31 cellular contexts compared by ENCODE assay signal in genomic region chr6:142758257-142759025, GRCh38.
DNase-seq lines count a peak whose midpoint lies in the region; ATAC-seq and TF ChIP-seq lines count a peak whose summit lies in the region.
"Had no signal": no experiment of that assay in that cellular context is flagged by ENCODE, and none has a peak within 500 bp of the region (broad histone marks: within the 10 kb centered on the region; RNA-seq: fewer than 3 reads in every experiment).

No MANE protein-coding gene starts in this region.

- peaks cover 19% of the 10 kb centered on the region for H3K4me1 Mint-ChIP-seq in activated CD4-positive, alpha-beta T cell treated with anti-CD3 and anti-CD28 coated beads, Interleukin-2, amount 10 ng/mL, durations not matched to agents 24 days and 14 days
- H3K4me1 Mint-ChIP-seq in central memory CD8-positive, alpha-beta T cell = peaks cover 47% of the 10 kb centered on the region

- no peak for TF ChIP-seq POLR2A in erythroblast (IDR thresholded peaks at IDR 0.05; ENCODE audit: low read length)

- in situ Hi-C loops in G401 (cut with HindIII; ENCODE audit: low sequenced_read_pairs) = no loop called here

- H3K9me3 Mint-ChIP-seq in activated CD4-positive, alpha-beta T cell treated with anti-CD3 and anti-CD28 coated beads, Interleukin-2, amount 10 ng/mL, durations not matched to agents 24 days and 14 days = no peaks in the 10 kb centered on the region
- H3K9me3 Mint-ChIP-seq in central memory CD8-positive, alpha-beta T cell = no peaks in the 10 kb centered on the region
- H3K9me3 Mint-ChIP-seq: effector memory CD8-positive, alpha-beta T cell had no signal

- no peak overlapping the region for H3K4me3 Mint-ChIP-seq in activated CD4-positive, alpha-beta T cell treated with anti-CD3 and anti-CD28 coated beads, Interleukin-2, amount 10 ng/mL, durations not matched to agents 24 days and 14 days
- no peak overlapping the region for H3K4me3 Mint-ChIP-seq in central memory CD8-positive, alpha-beta T cell
- H3K4me3 Mint-ChIP-seq: activated CD8-positive, alpha-beta memory T cell treated with anti-CD3 and anti-CD28 coated beads, Interleukin-2, amount 10 ng/mL, durations not matched to agents 7 days and 5 days; activated T-cell treated with anti-CD3 and anti-CD28 coated beads, Interleukin-2, amount 50 U/mL, for 72 hours; stimulated activated naive B cell treated with anti-CD40 and anti-IgM and Interleukin-4, amounts not matched to agents 10 μg/mL and 1 μg/mL and 100 μg/mL, for 72 hours had no signal

- peak overlapping the region; percentile 1 for H3K27ac Mint-ChIP-seq in activated CD4-positive, alpha-beta T cell treated with anti-CD3 and anti-CD28 coated beads, Interleukin-2, amount 10 ng/mL, durations not matched to agents 24 days and 14 days
- H3K27ac Mint-ChIP-seq in central memory CD8-positive, alpha-beta T cell (ENCODE audit: low read depth) = peak overlapping the region; percentile 50
- H3K27ac Mint-ChIP-seq: activated CD8-positive, alpha-beta memory T cell treated with anti-CD3 and anti-CD28 coated beads, Interleukin-2, amount 10 ng/mL, durations not matched to agents 7 days and 5 days; activated T-cell treated with anti-CD3 and anti-CD28 coated beads, Interleukin-2, amount 50 U/mL, for 72 hours; stimulated activated naive B cell treated with anti-CD40 and anti-IgM and Interleukin-4, amounts not matched to agents 10 μg/mL and 1 μg/mL and 100 μg/mL, for 72 hours had no signal

- H3K36me3 Mint-ChIP-seq in activated CD4-positive, alpha-beta T cell treated with anti-CD3 and anti-CD28 coated beads, Interleukin-2, amount 10 ng/mL, durations not matched to agents 24 days and 14 days (ENCODE audit: low read depth) = peaks cover 75% of the 10 kb centered on the region
- peaks cover 57% of the 10 kb centered on the region for H3K36me3 Mint-ChIP-seq in central memory CD8-positive, alpha-beta T cell (ENCODE audit: insufficient read depth)

- no peaks in the 10 kb centered on the region for H3K27me3 Mint-ChIP-seq in activated CD4-positive, alpha-beta T cell treated with anti-CD3 and anti-CD28 coated beads, Interleukin-2, amount 10 ng/mL, durations not matched to agents 24 days and 14 days
- H3K27me3 Mint-ChIP-seq in central memory CD8-positive, alpha-beta T cell = no peaks in the 10 kb centered on the region
- H3K27me3 Mint-ChIP-seq: activated CD8-positive, alpha-beta memory T cell treated with anti-CD3 and anti-CD28 coated beads, Interleukin-2, amount 10 ng/mL, durations not matched to agents 7 days and 5 days; effector memory CD8-positive, alpha-beta T cell; stimulated activated naive B cell treated with anti-CD40 and anti-IgM and Interleukin-4, amounts not matched to agents 10 μg/mL and 1 μg/mL and 100 μg/mL, for 72 hours had no signal

- ATAC-seq in central memory CD8-positive, alpha-beta T cell (replicated peaks; ENCODE audit: extremely low read depth, poor library complexity, severe bottlenecking) = no peak
- no peak for ATAC-seq in SK-N-SH treated with all-trans-retinoic acid at 6 μM for 48 hours
- ATAC-seq: activated CD8-positive, alpha-beta memory T cell treated with anti-CD3 and anti-CD28 coated beads, Interleukin-2, amount 10 ng/mL, durations not matched to agents 7 days and 5 days; activated T-cell treated with anti-CD3 and anti-CD28 coated beads, Interleukin-2, amount 50 U/mL, for 72 hours; effector memory CD8-positive, alpha-beta T cell; HCT116; HepG2; lower lobe of right lung; pancreas; stimulated activated naive B cell treated with anti-CD40 and anti-IgM and Interleukin-4, amounts not matched to agents 10 μg/mL and 1 μg/mL and 100 μg/mL, for 72 hours; upper lobe of right lung had no signal

- DNase-seq in activated CD4-positive, alpha-beta T cell treated with anti-CD3 and anti-CD28 coated beads, Interleukin-2, amount 10 ng/mL, durations not matched to agents 24 days and 14 days = no peak
- no peak for DNase-seq in activated CD4-positive, alpha-beta T cell treated with anti-CD3 and anti-CD28 coated beads, Interleukin-2, amount 50 U/mL, for 1 hour
- peak; percentile 69 for DNase-seq in G401 (ENCODE audit: low spot score)
- DNase-seq in central memory CD8-positive, alpha-beta T cell (ENCODE audit: low spot score in 2 of 2) = no peak
- DNase-seq in middle frontal gyrus (ENCODE audit: extremely low spot score, low spot score) = peak; percentile 28
- DNase-seq in SIG-M5 treated with dmso at 0.1 percent for 504 hours (lab: John Stamatoyannopoulos, UW; ENCODE audit: unreplicated experiment) = no peak
- no peak for DNase-seq in erythroblast (lab: John Stamatoyannopoulos, UW)
- DNase-seq: 8988T; activated CD4-positive, alpha-beta T cell treated with anti-CD3 and anti-CD28 coated beads for 48 hours; activated CD8-positive, alpha-beta memory T cell treated with anti-CD3 and anti-CD28 coated beads, Interleukin-2, amount 10 ng/mL, durations not matched to agents 7 days and 5 days; activated naive CD4-positive, alpha-beta T cell treated with Interleukin-2 at 50 U/mL for 16 hours; activated T-cell treated with anti-CD3 and anti-CD28 coated beads, Interleukin-2, amount 50 U/mL, for 72 hours; amygdala; DND-41; effector memory CD8-positive, alpha-beta T cell; islet precursor cell; Karpas-422; lower lobe of right lung; NCI-H1417; NCI-H2029; NCI-H2227 treated with DMSO at 0.1 percent for 48 hours; NCI-H526 treated with DMSO at 0.1 percent for 48 hours; pancreas; PC-9; stimulated activated naive B cell treated with anti-CD40 and anti-IgM and Interleukin-4, amounts not matched to agents 10 μg/mL and 1 μg/mL and 100 μg/mL, for 72 hours; T1000; upper lobe of right lung; WERI-Rb-1 had no signal

- intact Hi-C loops in activated CD4-positive, alpha-beta T cell treated with anti-CD3 and anti-CD28 coated beads, Interleukin-2, amount 10 ng/mL, durations not matched to agents 24 days and 14 days (cut with micrococcal nuclease) = no loop called here

TF ChIP-seq in SK-N-SH treated with all-trans-retinoic acid at 6 μM for 48 hours, 23 proteins besides CTCF, POLR2A, EP300 and RAD21:
- no peak for TF ChIP-seq TCF4 (CRISPR knock-in tag; IDR thresholded peaks at IDR 0.05; ENCODE audit: borderline replicate concordance)
- TF ChIP-seq GLIS3 (CRISPR knock-in tag; IDR thresholded peaks at IDR 0.05) = no peak
- TF ChIP-seq RARB (CRISPR knock-in tag; IDR thresholded peaks at IDR 0.05) = no peak
- no peak for TF ChIP-seq ZFP30 (CRISPR knock-in tag; IDR thresholded peaks at IDR 0.05)
- no peak for TF ChIP-seq ZFP3 (CRISPR knock-in tag; IDR thresholded peaks at IDR 0.05)
- TF ChIP-seq CSDC2 (CRISPR knock-in tag; IDR thresholded peaks at IDR 0.05) = no peak
- TF ChIP-seq ZNF8 (CRISPR knock-in tag; IDR thresholded peaks at IDR 0.05) = no peak
- TF ChIP-seq ZNF565 (CRISPR knock-in tag; conservative IDR thresholded peaks at IDR 0.05; ENCODE audit: low read depth) = no peak
- TF ChIP-seq ZNF70 (CRISPR knock-in tag; IDR thresholded peaks at IDR 0.05) = no peak

Comparison
In these comparisons a context has a peak if more than half of its experiments do, and no peak if none do; other contexts are left out.
1. DNase-seq: peak in G401 (single experiment) and middle frontal gyrus (single experiment); none in activated CD4-positive, alpha-beta T cell treated with anti-CD3 and anti-CD28 coated beads, Interleukin-2, amount 10 ng/mL, durations not matched to agents 24 days and 14 days (single experiment), activated CD4-positive, alpha-beta T cell treated with anti-CD3 and anti-CD28 coated beads, Interleukin-2, amount 50 U/mL, for 1 hour (single experiment), central memory CD8-positive, alpha-beta T cell (0 of 2), SIG-M5 treated with dmso at 0.1 percent for 504 hours (single experiment) and erythroblast (0 of 2).